Comparison of ENCODE assay signal across 19 cellular contexts in the genomic region with DNA sequence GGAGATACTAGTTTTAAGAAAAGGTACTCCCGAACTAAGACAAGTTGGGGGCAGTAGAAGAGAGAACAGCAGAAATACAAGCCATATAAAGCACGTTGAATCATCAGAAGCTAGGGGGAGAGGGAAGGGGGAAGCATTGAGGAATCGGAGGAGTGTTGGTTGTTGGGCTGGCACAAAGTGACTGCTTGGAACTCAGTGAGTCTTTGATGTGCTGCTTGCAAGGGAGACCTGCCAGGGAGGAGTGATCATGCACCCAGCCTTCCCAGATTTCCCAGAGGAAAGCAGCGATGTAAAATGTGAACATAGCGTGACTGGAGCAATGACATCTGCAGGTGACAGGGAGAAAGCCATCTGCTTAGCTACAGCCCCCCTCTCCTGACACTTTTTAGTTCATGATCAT. TPM values are rescaled to one million over a fixed set of nuclear protein-coding genes. Genes with fewer than 3 reads are reported as not detected.
DNase-seq lines count a peak whose midpoint lies in the region; TF ChIP-seq lines count a peak whose summit lies in the region.
"Had no signal": no experiment of that assay in that cellular context is flagged by ENCODE, and none has a peak within 500 bp of the region (broad histone marks: within the 10 kb centered on the region; RNA-seq: fewer than 3 reads in every experiment).

No MANE protein-coding gene starts in this region.

- intact Hi-C loops in transverse colon (cut with DNase I; ENCODE audit: low total_unique reads): no loop called here

- H3K9ac ChIP-seq in mucosa of rectum (ENCODE audit: low read depth in 1 of 2, low read length in 2 of 2): no peak overlapping the region

- no peaks in the 10 kb centered on the region for H3K9me3 ChIP-seq in mucosa of rectum (ENCODE audit: control insufficient read depth in 2 of 2, low read length in 2 of 2)
- no peaks in the 10 kb centered on the region for H3K9me3 ChIP-seq in transverse colon

- TF ChIP-seq EP300 in transverse colon (IDR thresholded peaks at IDR 0.05; ENCODE audit: low read depth): no peak

- peak overlapping the region; percentile 80 to 87 for H3K27ac ChIP-seq in coronary artery
- H3K27ac ChIP-seq in mucosa of rectum (ENCODE audit: low read depth in 2 of 2, low read length in 2 of 2): peak overlapping the region; percentile 28 to 56
- H3K27ac ChIP-seq in transverse colon: peak overlapping the region; percentile 72 to 82 (median 78)
- H3K27ac ChIP-seq: 22Rv1 had no signal

- no peak overlapping the region for H3K4me3 ChIP-seq in coronary artery
- H3K4me3 ChIP-seq in mucosa of rectum (ENCODE audit: low read length in 2 of 2): no peak overlapping the region
- no peak overlapping the region for H3K4me3 ChIP-seq in transverse colon
- H3K4me3 ChIP-seq: GM12878 had no signal

- no peaks in the 10 kb centered on the region for H3K36me3 ChIP-seq in mucosa of rectum (ENCODE audit: control insufficient read depth in 2 of 2, insufficient read depth in 2 of 2, low read length in 2 of 2)
- H3K36me3 ChIP-seq in transverse colon: no peaks in the 10 kb centered on the region

- 77 to 81% methylated on average over 5 of the region's 5 CpGs for WGBS in transverse colon (ENCODE audit: low coverage in 1 of 2), 2 donors

- H3K27me3 ChIP-seq in mucosa of rectum (ENCODE audit: control insufficient read depth in 2 of 2, insufficient read depth in 2 of 2, low read length in 2 of 2): no peaks in the 10 kb centered on the region
- H3K27me3 ChIP-seq in transverse colon: no peaks in the 10 kb centered on the region

- DNase-seq in NCI-H2171 treated with DMSO at 0.1 percent for 48 hours (lab: John Stamatoyannopoulos, UW) (peak; percentile 31), NCI-H2171 (lab: John Stamatoyannopoulos, UW) (no peak), coronary artery (ENCODE audit: low spot score) (no peak), transverse colon (no peak), ecto neural progenitor cell (ENCODE audit: low spot score) (no peak), putamen (ENCODE audit: low spot score) (no peak), pons (ENCODE audit: low spot score) (no peak)
- DNase-seq: activated CD4-positive, alpha-beta T cell treated with anti-CD3 and anti-CD28 coated beads, Interleukin-2, amount 50 U/mL, for 1 hour; activated T-cell treated with anti-CD3 and anti-CD28 coated beads, Interleukin-2, amount 50 U/mL, for 24 hours; CD4-positive, alpha-beta memory T cell; erythroblast; KG1; left cardiac atrium; naive thymus-derived CD4-positive, alpha-beta T cell; SIG-M5; stimulated activated CD8-positive, alpha-beta memory T cell treated with anti-CD3 and anti-CD28 coated beads, Interleukin-4, amount 100 ng/mL, for 48 hours had no signal

- TF ChIP-seq CTCF in coronary artery (IDR thresholded peaks at IDR 0.05) (no peak), transverse colon (IDR thresholded peaks at IDR 0.05) (no peak)

- H3K4me1 ChIP-seq in mucosa of rectum (ENCODE audit: control insufficient read depth in 2 of 2, insufficient read depth in 2 of 2, low read length in 2 of 2) (peaks cover 5 to 11% of the 10 kb centered on the region in 2 donors), transverse colon (peaks cover 0 to 55% (median 11%) of the 10 kb centered on the region in 4 donors)

- in situ Hi-C loops in transverse colon (cut with MboI; ENCODE audit: low pct_ligation_motif_present in 1 of 4, low pct_unique_long_range_greater_than_20kb in 1 of 4, low sequenced_read_pairs in 3 of 4): loop anchor here in 1 of 4 donors (10.0 kb wide), 1 partner anchor 531 kb away; no protein-coding TSS in a partner anchor

- TF ChIP-seq POLR2A in transverse colon (IDR thresholded peaks at IDR 0.05): no peak

RNA-seq across cellular contexts. Expression of a gene that starts 43.4 kb away (rescaled TPM):
- 1 to 10 TPM in 2 of 4 donors, under 1 TPM in 2; 0.20 to 7.5 (median 2.5) TPM for total RNA-seq in transverse colon
- total RNA-seq: CD4-positive, alpha-beta memory T cell; naive thymus-derived CD4-positive, alpha-beta T cell had no signal
